ENCODE assay signal across 15 cellular contexts in the genomic region with DNA sequence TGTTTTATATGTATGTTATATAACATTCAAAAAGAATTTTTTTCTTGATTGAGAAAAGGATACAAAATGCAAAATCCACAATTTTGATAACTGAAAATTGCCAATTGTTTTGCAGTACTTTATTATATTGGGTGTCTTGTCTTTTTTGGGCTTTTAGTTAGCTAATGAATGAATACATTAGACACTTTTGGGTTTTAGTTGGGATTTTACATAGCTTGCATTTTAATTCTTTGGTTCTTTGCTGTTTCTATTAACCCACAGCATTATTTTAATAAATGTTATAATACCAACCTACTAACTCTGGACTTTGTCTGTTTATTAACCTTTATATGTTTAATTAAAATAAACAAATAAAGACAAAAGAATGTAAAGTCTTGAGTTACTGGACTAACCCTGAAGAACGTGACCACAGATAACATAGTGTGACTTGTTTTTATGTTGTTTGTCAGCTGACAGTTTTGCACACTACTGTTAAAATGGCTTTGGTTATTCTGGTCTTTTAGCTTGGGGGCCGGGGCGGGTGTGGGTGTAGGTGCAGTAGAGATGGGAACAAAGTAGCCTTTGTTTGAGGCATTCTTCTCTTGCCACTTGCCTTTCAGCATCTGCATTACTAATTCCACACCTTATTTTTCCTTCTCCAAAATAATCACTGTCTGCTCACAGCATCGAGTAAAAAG.
"Had no signal": no experiment of that assay in that cellular context is flagged by ENCODE, and none has a peak within 500 bp of the region (broad histone marks: within the 10 kb centered on the region; RNA-seq: fewer than 3 reads in every experiment).

No MANE protein-coding gene starts in this region.

- DNase-seq: activated CD4-positive, alpha-beta memory T cell treated with anti-CD3 and anti-CD28 coated beads for 36 hours; activated CD8-positive, alpha-beta memory T cell treated with anti-CD3 and anti-CD28 coated beads, Interleukin-2, amount 50 U/mL, for 4 hours; colonic mucosa; effector CD8-positive, alpha-beta T cell; mucosa of descending colon; naive thymus-derived CD8-positive, alpha-beta T cell; right lobe of liver; stimulated activated CD4-positive, alpha-beta T cell treated with anti-CD3 and anti-CD28 coated beads, Interleukin-2, amount 100 ng/mL, for 24 hours; stimulated activated naive B cell treated with anti-CD40 and anti-IgM and Interleukin-4, amounts not matched to agents 10 μg/mL and 1 μg/mL and 100 μg/mL, for 72 hours; substantia nigra; SW 1271; T-helper 9 cell; transverse colon had no signal

- H3K4me1 ChIP-seq: colonic mucosa had no signal

- H3K4me3 ChIP-seq: colonic mucosa, mucosa of descending colon, right lobe of liver, transverse colon had no signal

- H3K9me3 Mint-ChIP-seq: activated CD4-positive, alpha-beta memory T cell treated with anti-CD3 and anti-CD28 coated beads for 36 hours; naive thymus-derived CD8-positive, alpha-beta T cell; stimulated activated naive B cell treated with anti-CD40 and anti-IgM and Interleukin-4, amounts not matched to agents 10 μg/mL and 1 μg/mL and 100 μg/mL, for 72 hours had no signal

- H3K27me3 ChIP-seq: colonic mucosa, neutrophil, right lobe of liver, transverse colon had no signal

- H3K27ac Mint-ChIP-seq: activated CD4-positive, alpha-beta memory T cell treated with anti-CD3 and anti-CD28 coated beads for 36 hours; naive thymus-derived CD8-positive, alpha-beta T cell; stimulated activated naive B cell treated with anti-CD40 and anti-IgM and Interleukin-4, amounts not matched to agents 10 μg/mL and 1 μg/mL and 100 μg/mL, for 72 hours had no signal

- H3K4me3 Mint-ChIP-seq: activated CD4-positive, alpha-beta memory T cell treated with anti-CD3 and anti-CD28 coated beads for 36 hours; naive thymus-derived CD8-positive, alpha-beta T cell; stimulated activated naive B cell treated with anti-CD40 and anti-IgM and Interleukin-4, amounts not matched to agents 10 μg/mL and 1 μg/mL and 100 μg/mL, for 72 hours had no signal

- H3K27ac ChIP-seq: colonic mucosa, neutrophil, right lobe of liver, transverse colon had no signal

- FAIRE-seq: astrocyte had no signal

- H3K4me1 Mint-ChIP-seq: stimulated activated naive B cell treated with anti-CD40 and anti-IgM and Interleukin-4, amounts not matched to agents 10 μg/mL and 1 μg/mL and 100 μg/mL, for 72 hours had no signal

- ATAC-seq: mucosa of descending colon; naive thymus-derived CD8-positive, alpha-beta T cell; right lobe of liver; stimulated activated naive B cell treated with anti-CD40 and anti-IgM and Interleukin-4, amounts not matched to agents 10 μg/mL and 1 μg/mL and 100 μg/mL, for 72 hours had no signal

- H3K27me3 Mint-ChIP-seq: activated CD4-positive, alpha-beta memory T cell treated with anti-CD3 and anti-CD28 coated beads for 36 hours; naive thymus-derived CD8-positive, alpha-beta T cell; stimulated activated naive B cell treated with anti-CD40 and anti-IgM and Interleukin-4, amounts not matched to agents 10 μg/mL and 1 μg/mL and 100 μg/mL, for 72 hours had no signal

- H3K9me3 ChIP-seq: colonic mucosa, mucosa of descending colon, neutrophil, right lobe of liver, transverse colon had no signal

- H3K36me3 ChIP-seq: colonic mucosa, transverse colon had no signal
